In genomic region chr12:54564768-54565167, GRCh38 we compare ENCODE assay signal across 1 cellular context.
A peak's percentile ranks its signal among the peaks of the same experiment; 100 is the strongest.
TF ChIP-seq lines count a peak whose summit lies in the region.

No MANE protein-coding gene starts in this region.

TF ChIP-seq in GM12878, 131 proteins besides CTCF, POLR2A, EP300 and RAD21:
- TF ChIP-seq SRF (IDR thresholded peaks at IDR 0.05; ENCODE audit: low read depth in 2 of 2, low read length in 2 of 2) (no peak), BRCA1 (IDR thresholded peaks at IDR 0.05; ENCODE audit: low read depth, low read length) (no peak), SMAD1 (IDR thresholded peaks at IDR 0.05; ENCODE audit: low read depth, partially characterized antibody) (no peak), POU2F2 (IDR thresholded peaks at IDR 0.05; ENCODE audit: borderline replicate concordance, low read depth, low read length) (peak; percentile 74; the same call in 1 of the 3 replicates)
